14 cellular contexts compared by ENCODE assay signal in genomic region chr1:200307755-200308066, GRCh38.
"Had no signal": no experiment of that assay in that cellular context is flagged by ENCODE, and none has a peak within 500 bp of the region (broad histone marks: within the 10 kb centered on the region; RNA-seq: fewer than 3 reads in every experiment).

No MANE protein-coding gene starts in this region.

- H3K9me3 Mint-ChIP-seq: activated CD8-positive, alpha-beta T cell treated with anti-CD3 and anti-CD28 coated beads for 36 hours; activated naive CD4-positive, alpha-beta T cell treated with anti-CD3 and anti-CD28 coated beads, Interleukin-2, amount 10 ng/mL, durations not matched to agents 7 days and 5 days; activated T-helper 1 cell treated with anti-CD3 and anti-CD28 coated beads, Interleukin-12 subunit alpha, Interleukin-12 subunit beta, Interleukin-2, Interleukin-4 antibody, amounts not matched to agents 30 ng/mL and 10 ng/mL and 1 ng/mL, durations not matched to agents 14 hours and 24 hours and 36 hours had no signal

- H3K4me3 ChIP-seq: gastrocnemius medialis, hepatocyte, thyroid gland had no signal

- H3K36me3 ChIP-seq: gastrocnemius medialis, thyroid gland had no signal

- ATAC-seq: activated CD4-positive, alpha-beta T cell treated with anti-CD3 and anti-CD28 coated beads for 36 hours; gastrocnemius medialis had no signal

- H3K4me2 ChIP-seq: hepatocyte had no signal

- DNase-seq: activated CD8-positive, alpha-beta memory T cell treated with anti-CD3 and anti-CD28 coated beads, Interleukin-2, amount 50 U/mL, for 4 hours; cortex of kidney; effector memory CD4-positive, alpha-beta T cell; gastrocnemius medialis; posterior cingulate gyrus; stimulated activated CD4-positive, alpha-beta T cell treated with anti-CD3 and anti-CD28 coated beads, Interleukin-4, amount 100 ng/mL, for 4 hours; T-helper 9 cell; thyroid gland had no signal

- H3K9me3 ChIP-seq: gastrocnemius medialis, thyroid gland had no signal

- H2AFZ ChIP-seq: hepatocyte had no signal

- H3K4me3 Mint-ChIP-seq: activated CD8-positive, alpha-beta T cell treated with anti-CD3 and anti-CD28 coated beads for 36 hours had no signal

- H3K36me3 Mint-ChIP-seq: activated naive CD4-positive, alpha-beta T cell treated with anti-CD3 and anti-CD28 coated beads, Interleukin-2, amount 10 ng/mL, durations not matched to agents 7 days and 5 days had no signal

- H3K27me3 Mint-ChIP-seq: activated CD4-positive, alpha-beta T cell treated with anti-CD3 and anti-CD28 coated beads for 36 hours had no signal

- H3K27ac ChIP-seq: epithelial cell of prostate, gastrocnemius medialis, hepatocyte, thyroid gland had no signal

- H3K79me2 ChIP-seq: hepatocyte had no signal

- H3K27me3 ChIP-seq: hepatocyte, thyroid gland had no signal
